Comparison of ENCODE assay signal across 30 cellular contexts in genomic region chr5:147713550-147714295, GRCh38.
DNase-seq lines count a peak whose midpoint lies in the region; ATAC-seq and TF ChIP-seq lines count a peak whose summit lies in the region.
"Had no signal": no experiment of that assay in that cellular context is flagged by ENCODE, and none has a peak within 500 bp of the region (broad histone marks: within the 10 kb centered on the region; RNA-seq: fewer than 3 reads in every experiment).

No MANE protein-coding gene starts in this region.

- H4K20me1 ChIP-seq in MM.1S (ENCODE audit: insufficient read depth, low read length) (no peaks in the 10 kb centered on the region), neural progenitor cell (ENCODE audit: low read depth) (no peaks in the 10 kb centered on the region)

- H3K9me2 ChIP-seq in MM.1S (replicated peaks; ENCODE audit: insufficient read depth, low read length), result no peaks in the 10 kb centered on the region

- peak overlapping the region; percentile 47 for H3K4me2 ChIP-seq in MM.1S (ENCODE audit: low read depth, low read length)
- no peak overlapping the region for H3K4me2 ChIP-seq in neural progenitor cell
- H3K4me2 ChIP-seq: hepatocyte, KMS-11 had no signal

- 0 out of 2 replicates have a peak, but pooled peaks cover 5% of the 10 kb centered on the region for H3K4me1 ChIP-seq in MM.1S (ENCODE audit: low read length)
- H3K4me1 ChIP-seq in neural progenitor cell, result no peaks in the 10 kb centered on the region
- no peaks in the 10 kb centered on the region for H3K4me1 ChIP-seq in CD8-positive, alpha-beta T cell (ENCODE audit: insufficient read depth, low read length)
- H3K4me1 ChIP-seq: ascending aorta, gastroesophageal sphincter, SJSA1, vagina had no signal

- H3K27ac ChIP-seq in MM.1S (ENCODE audit: low read length) (peak overlapping the region; percentile 24; the same call in 1 of the 2 replicates), neural progenitor cell (peak overlapping the region; percentile 24)
- no peak overlapping the region for H3K27ac ChIP-seq in CD8-positive, alpha-beta T cell (ENCODE audit: low read depth, low read length)
- H3K27ac ChIP-seq: 22Rv1, ascending aorta, gastroesophageal sphincter, hepatocyte, KMS-11, SJSA1, thoracic aorta, vagina had no signal

- no peak for TF ChIP-seq CTCF in MM.1S (IDR thresholded peaks at IDR 0.05; ENCODE audit: low read length)
- TF ChIP-seq CTCF in neural progenitor cell (IDR thresholded peaks at IDR 0.05), result no peak
- TF ChIP-seq CTCF in CD8-positive, alpha-beta T cell (IDR thresholded peaks at IDR 0.05), result no peak
- TF ChIP-seq CTCF in GM10266 (IDR thresholded peaks at IDR 0.05; ENCODE audit: control insufficient read depth, insufficient read depth, low read depth, missing control alignments), result no peak

- H3K36me3 Mint-ChIP-seq in effector memory CD8-positive, alpha-beta T cell (ENCODE audit: insufficient read depth), result peaks cover 5% of the 10 kb centered on the region
- H3K36me3 Mint-ChIP-seq in neural progenitor cell, result peaks cover 5% of the 10 kb centered on the region
- no peaks in the 10 kb centered on the region for H3K36me3 Mint-ChIP-seq in CD8-positive, alpha-beta T cell
- H3K36me3 Mint-ChIP-seq: activated naive CD8-positive, alpha-beta T cell had no signal

- H3K79me2 ChIP-seq in MM.1S (ENCODE audit: low read length), result 0 out of 2 replicates have a peak, but pooled peaks cover 3% of the 10 kb centered on the region
- no peaks in the 10 kb centered on the region for H3K79me2 ChIP-seq in neural progenitor cell (ENCODE audit: low read depth)
- H3K79me2 ChIP-seq: hepatocyte had no signal

- peak overlapping the region in 1 of 2 donors; percentile 44 for H3K27ac Mint-ChIP-seq in effector memory CD8-positive, alpha-beta T cell
- H3K27ac Mint-ChIP-seq in neural progenitor cell, result no peak overlapping the region
- no peak overlapping the region for H3K27ac Mint-ChIP-seq in CD8-positive, alpha-beta T cell
- H3K27ac Mint-ChIP-seq: activated CD8-positive, alpha-beta T cell treated with anti-CD3 and anti-CD28 coated beads for 36 hours; activated naive CD8-positive, alpha-beta T cell had no signal

- POLR2A ChIA-PET in CD8-positive, alpha-beta T cell (lab: Charles Lee), result no interaction called here

- ATAC-seq in effector memory CD8-positive, alpha-beta T cell (replicated peaks), result no peak
- no peak for ATAC-seq in CD8-positive, alpha-beta T cell
- ATAC-seq: activated CD4-positive, CD25-positive, alpha-beta regulatory T cell treated with anti-CD3 and anti-CD28 coated beads, Interleukin-2, amount 50 U/mL, for 24 hours; activated CD8-positive, alpha-beta T cell treated with anti-CD3 and anti-CD28 coated beads for 36 hours; gastroesophageal sphincter had no signal

- peak; percentile 13 for DNase-seq in NCI-H2029 treated with DMSO at 0.1 percent for 48 hours (lab: John Stamatoyannopoulos, UW)
- DNase-seq in NCI-H2029 (lab: John Stamatoyannopoulos, UW), result no peak
- peak; percentile 29 for DNase-seq in MM.1S
- no peak for DNase-seq in effector memory CD8-positive, alpha-beta T cell
- no peak for DNase-seq in neural progenitor cell (ENCODE audit: low spot score)
- DNase-seq in effector CD4-positive, alpha-beta T cell, result no peak
- DNase-seq in CD8-positive, alpha-beta T cell, result no peak
- no peak for DNase-seq in GM10266 (ENCODE audit: extremely low spot score)
- DNase-seq: activated CD8-positive, alpha-beta T cell treated with anti-CD3 and anti-CD28 coated beads for 36 hours; activated effector memory CD4-positive, alpha-beta T cell treated with Interleukin-2 at 50 U/mL for 16 hours; caudate nucleus; DMS53; GF-D8; HCEC 1CT; mesenchymal stem cell; MV-4-11; NCI-H526; stimulated activated naive CD4-positive, alpha-beta T cell treated with Interleukin-2 at 50 U/mL for 16 hours; T-helper 1 cell had no signal

- no peaks in the 10 kb centered on the region for H3K27me3 Mint-ChIP-seq in effector memory CD8-positive, alpha-beta T cell
- no peaks in the 10 kb centered on the region for H3K27me3 Mint-ChIP-seq in neural progenitor cell (ENCODE audit: insufficient read depth, low read depth)
- no peaks in the 10 kb centered on the region for H3K27me3 Mint-ChIP-seq in CD8-positive, alpha-beta T cell (ENCODE audit: low read depth)
- H3K27me3 Mint-ChIP-seq: activated CD8-positive, alpha-beta T cell treated with anti-CD3 and anti-CD28 coated beads for 36 hours; activated naive CD8-positive, alpha-beta T cell; dendritic cell treated with granulocyte-macrophage colony-stimulating factor and Interleukin-4, amounts not matched to agents 40 ng/mL and 50 ng/mL, for 4 days had no signal

- H3K9ac ChIP-seq in MM.1S (ENCODE audit: low read length), result peak overlapping the region; percentile 1; the same call in 1 of the 2 replicates
- no peak overlapping the region for H3K9ac ChIP-seq in neural progenitor cell
- H3K9ac ChIP-seq: KMS-11 had no signal

- H3K9me3 Mint-ChIP-seq in effector memory CD8-positive, alpha-beta T cell, result no peaks in the 10 kb centered on the region
- H3K9me3 Mint-ChIP-seq in neural progenitor cell, result peaks cover 6% of the 10 kb centered on the region
- H3K9me3 Mint-ChIP-seq in CD8-positive, alpha-beta T cell, result no peaks in the 10 kb centered on the region
- H3K9me3 Mint-ChIP-seq: activated CD8-positive, alpha-beta T cell treated with anti-CD3 and anti-CD28 coated beads for 36 hours; dendritic cell treated with granulocyte-macrophage colony-stimulating factor and Interleukin-4, amounts not matched to agents 40 ng/mL and 50 ng/mL, for 4 days had no signal

- H3K4me3 ChIP-seq in MM.1S (ENCODE audit: low read length) (peak overlapping the region; percentile 35; the same call in 1 of the 2 replicates), neural progenitor cell (no peak overlapping the region)
- H3K4me3 ChIP-seq in CD8-positive, alpha-beta T cell (ENCODE audit: low read depth, low read length), result no peak overlapping the region
- H3K4me3 ChIP-seq: ascending aorta, gastroesophageal sphincter, hepatocyte, SJSA1, vagina had no signal

- intact Hi-C loops in CD8-positive, alpha-beta T cell (cut with DNase I, micrococcal nuclease), result no loop called here

- H3K27me3 ChIP-seq in MM.1S (replicated peaks; ENCODE audit: insufficient read depth, low read length), result no peaks in the 10 kb centered on the region
- H3K27me3 ChIP-seq in neural progenitor cell, result no peaks in the 10 kb centered on the region
- H3K27me3 ChIP-seq in CD8-positive, alpha-beta T cell (ENCODE audit: insufficient read depth, low read length), result no peaks in the 10 kb centered on the region
- H3K27me3 ChIP-seq: ascending aorta, gastroesophageal sphincter, hepatocyte, SJSA1, vagina had no signal

- no peaks in the 10 kb centered on the region for H3K9me3 ChIP-seq in MM.1S (replicated peaks; ENCODE audit: insufficient read depth, low read length)
- H3K9me3 ChIP-seq in neural progenitor cell (ENCODE audit: low read depth), result no peaks in the 10 kb centered on the region
- H3K9me3 ChIP-seq in CD8-positive, alpha-beta T cell (ENCODE audit: low read length), result no peaks in the 10 kb centered on the region
- H3K9me3 ChIP-seq: ascending aorta, gastroesophageal sphincter, SJSA1, thoracic aorta, vagina had no signal

- H3K36me3 ChIP-seq in MM.1S (replicated peaks; ENCODE audit: insufficient read depth, low read length), result no peaks in the 10 kb centered on the region
- H3K36me3 ChIP-seq in neural progenitor cell, result no peaks in the 10 kb centered on the region
- H3K36me3 ChIP-seq in CD8-positive, alpha-beta T cell (ENCODE audit: insufficient read depth, low read length), result no peaks in the 10 kb centered on the region
- H3K36me3 ChIP-seq: ascending aorta, gastroesophageal sphincter, SJSA1, thoracic aorta, vagina had no signal

- H3F3A ChIP-seq in MM.1S (ENCODE audit: insufficient read depth, low read length) (no peaks in the 10 kb centered on the region), neural progenitor cell (ENCODE audit: low read depth) (peaks cover 7% of the 10 kb centered on the region)

- peak overlapping the region; percentile 17 to 76 for H3K4me3 Mint-ChIP-seq in effector memory CD8-positive, alpha-beta T cell
- no peak overlapping the region for H3K4me3 Mint-ChIP-seq in neural progenitor cell
- no peak overlapping the region for H3K4me3 Mint-ChIP-seq in CD8-positive, alpha-beta T cell
- H3K4me3 Mint-ChIP-seq: activated CD8-positive, alpha-beta T cell treated with anti-CD3 and anti-CD28 coated beads for 36 hours; activated naive CD8-positive, alpha-beta T cell had no signal

- CTCF ChIA-PET in CD8-positive, alpha-beta T cell (lab: Charles Lee), result interaction anchor here (0.8 kb wide), 1 partner anchor 80 kb away, joined by 3 read pairs; no protein-coding TSS in a partner anchor

- H2AFZ ChIP-seq in MM.1S (ENCODE audit: low read length) (no peak overlapping the region), neural progenitor cell (replicated peaks) (no peak overlapping the region)
- H2AFZ ChIP-seq: hepatocyte had no signal

- peaks cover 8 to 25% of the 10 kb centered on the region in 2 donors for H3K4me1 Mint-ChIP-seq in effector memory CD8-positive, alpha-beta T cell (ENCODE audit: low read depth in 2 of 2)
- H3K4me1 Mint-ChIP-seq in neural progenitor cell, result no peaks in the 10 kb centered on the region
- H3K4me1 Mint-ChIP-seq in CD8-positive, alpha-beta T cell (ENCODE audit: low read depth), result peaks cover 5% of the 10 kb centered on the region

Comparison
In these comparisons a context has a peak if more than half of its experiments do, and no peak if none do; other contexts are left out.
1. DNase-seq: peak in NCI-H2029 treated with DMSO at 0.1 percent for 48 hours (single experiment) and MM.1S (single experiment); none in NCI-H2029 (single experiment), effector memory CD8-positive, alpha-beta T cell (0 of 3), neural progenitor cell (single experiment), effector CD4-positive, alpha-beta T cell (single experiment), CD8-positive, alpha-beta T cell (0 of 7) and GM10266 (single experiment).
2. H3K4me3 Mint-ChIP-seq: peak in effector memory CD8-positive, alpha-beta T cell (2 of 2); none in neural progenitor cell (single experiment) and CD8-positive, alpha-beta T cell (single experiment).